In the genomic region with DNA sequence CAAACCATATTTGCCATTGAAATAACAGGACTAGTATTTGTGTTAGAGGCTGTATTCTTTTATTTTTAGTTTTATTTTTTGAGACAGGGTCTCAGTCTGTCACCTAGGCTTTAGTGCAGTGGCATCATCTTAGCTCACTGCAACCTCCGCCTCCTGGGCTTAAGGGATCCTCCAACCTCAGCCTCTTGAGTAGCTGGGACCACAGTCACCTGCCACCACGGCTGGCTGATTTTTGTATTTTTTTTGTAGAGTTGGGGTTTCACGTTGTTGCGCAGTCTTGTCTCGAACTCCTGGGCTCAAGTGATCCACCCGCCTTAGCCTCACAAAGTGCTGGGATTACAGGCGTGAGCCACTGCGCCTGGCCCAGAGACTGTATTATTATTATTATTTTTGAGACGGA, we compare ENCODE assay signal across 27 cellular contexts. TPM values are rescaled to one million over a fixed set of nuclear protein-coding genes. Genes with fewer than 3 reads are reported as not detected.
DNase-seq lines count a peak whose midpoint lies in the region; ATAC-seq and TF ChIP-seq lines count a peak whose summit lies in the region.
"Had no signal": no experiment of that assay in that cellular context is flagged by ENCODE, and none has a peak within 500 bp of the region (broad histone marks: within the 10 kb centered on the region; RNA-seq: fewer than 3 reads in every experiment).

No MANE protein-coding gene starts in this region.

- no peaks in the 10 kb centered on the region for H3K9me3 Mint-ChIP-seq in activated CD8-positive, alpha-beta T cell treated with anti-CD3 and anti-CD28 coated beads for 36 hours
- H3K9me3 Mint-ChIP-seq in activated CD8-positive, alpha-beta T cell treated with anti-CD3 and anti-CD28 coated beads, Interleukin-2, amount 10 ng/mL, durations not matched to agents 7 days and 5 days (ENCODE audit: insufficient read depth): no peaks in the 10 kb centered on the region
- H3K9me3 Mint-ChIP-seq in activated naive CD8-positive, alpha-beta T cell (ENCODE audit: low read depth): no peaks in the 10 kb centered on the region
- H3K9me3 Mint-ChIP-seq: activated CD4-positive, alpha-beta T cell treated with anti-CD3 and anti-CD28 coated beads, Interleukin-2, amount 10 ng/mL, durations not matched to agents 24 days and 14 days; neural crest cell had no signal

- 80 to 92% (median 87%) methylated on average over 9 of the region's 9 CpGs for WGBS in spleen, 5 donors

- no peak overlapping the region for H3K4me3 Mint-ChIP-seq in activated CD8-positive, alpha-beta T cell treated with anti-CD3 and anti-CD28 coated beads for 36 hours
- no peak overlapping the region for H3K4me3 Mint-ChIP-seq in activated CD8-positive, alpha-beta T cell treated with anti-CD3 and anti-CD28 coated beads, Interleukin-2, amount 10 ng/mL, durations not matched to agents 7 days and 5 days
- no peak overlapping the region for H3K4me3 Mint-ChIP-seq in activated naive CD8-positive, alpha-beta T cell
- H3K4me3 Mint-ChIP-seq: neural crest cell had no signal

- peaks cover 27% of the 10 kb centered on the region for H3K36me3 Mint-ChIP-seq in activated CD8-positive, alpha-beta T cell treated with anti-CD3 and anti-CD28 coated beads for 36 hours (ENCODE audit: low read depth)
- H3K36me3 Mint-ChIP-seq in activated CD8-positive, alpha-beta T cell treated with anti-CD3 and anti-CD28 coated beads, Interleukin-2, amount 10 ng/mL, durations not matched to agents 7 days and 5 days (ENCODE audit: low read depth): peaks cover 47% of the 10 kb centered on the region
- H3K36me3 Mint-ChIP-seq in activated naive CD8-positive, alpha-beta T cell: peaks cover 8% of the 10 kb centered on the region

- ATAC-seq in activated CD8-positive, alpha-beta T cell treated with anti-CD3 and anti-CD28 coated beads for 36 hours: no peak
- no peak for ATAC-seq in activated CD8-positive, alpha-beta T cell treated with anti-CD3 and anti-CD28 coated beads, Interleukin-2, amount 10 ng/mL, durations not matched to agents 7 days and 5 days
- ATAC-seq in GM18517 (IDR thresholded peaks at IDR 0.05; ENCODE audit: unreplicated experiment): peak; percentile 30
- ATAC-seq: left ventricle myocardium superior, Right ventricle myocardium inferior had no signal

- POLR2A ChIA-PET in activated CD8-positive, alpha-beta T cell treated with anti-CD3 and anti-CD28 coated beads for 36 hours (lab: Charles Lee): interaction anchor here (0.5 to 4.0 kb wide), 4 partner anchors 10 to 92 kb away, joined by 3 to 36 read pairs (median 4); no protein-coding TSS in a partner anchor
- POLR2A ChIA-PET in activated CD8-positive, alpha-beta T cell treated with anti-CD3 and anti-CD28 coated beads, Interleukin-2, amount 10 ng/mL, durations not matched to agents 7 days and 5 days (lab: Charles Lee): interaction anchor here (0.9 kb wide), 2 partner anchors 11 to 55 kb away, joined by 3 read pairs; no protein-coding TSS in a partner anchor

- no peak overlapping the region for H3K4me3 ChIP-seq in spleen
- H3K4me3 ChIP-seq: hepatocyte, prostate gland had no signal

- TF ChIP-seq CTCF in activated CD8-positive, alpha-beta T cell treated with anti-CD3 and anti-CD28 coated beads for 36 hours (IDR thresholded peaks at IDR 0.05): no peak
- no peak for TF ChIP-seq CTCF in spleen (IDR thresholded peaks at IDR 0.05 in 8 of 11, conservative IDR thresholded peaks at IDR 0.05 in 3 of 11)

- CTCF ChIA-PET in activated CD8-positive, alpha-beta T cell treated with anti-CD3 and anti-CD28 coated beads for 36 hours (lab: Charles Lee): interaction anchor here (1.0 to 4.1 kb wide), 5 partner anchors 14 to 93 kb away, joined by 3 to 24 read pairs (median 4); a partner anchor contains a TSS
- CTCF ChIA-PET in activated CD8-positive, alpha-beta T cell treated with anti-CD3 and anti-CD28 coated beads, Interleukin-2, amount 10 ng/mL, durations not matched to agents 7 days and 5 days (lab: Charles Lee): interaction anchor here (0.6 to 2.5 kb wide), 7 partner anchors 13 to 93 kb away, joined by 3 to 15 read pairs (median 7); a partner anchor contains a TSS

- no peak for DNase-seq in activated CD8-positive, alpha-beta T cell treated with anti-CD3 and anti-CD28 coated beads for 36 hours
- DNase-seq in activated CD8-positive, alpha-beta T cell treated with anti-CD3 and anti-CD28 coated beads, Interleukin-2, amount 10 ng/mL, durations not matched to agents 7 days and 5 days: no peak
- DNase-seq in spleen (no peak), Kasumi-1 (lab: John Stamatoyannopoulos, UW) (no peak), cortex of kidney (lab: John Stamatoyannopoulos, UW) (no peak), SW480 (ENCODE audit: low spot score) (no peak)
- DNase-seq: 8988T, activated gamma-delta T cell, aorta, caudate nucleus, EL, HCEC 1CT, left ventricle myocardium superior, midbrain, NCI-H1105, NCI-H2029, NCI-H226, NCI-H774, OCI-M1, SW 1271 had no signal

- no peaks in the 10 kb centered on the region for H3K27me3 ChIP-seq in spleen (replicated peaks in 1 of 7)
- H3K27me3 ChIP-seq: hepatocyte had no signal

- no peaks in the 10 kb centered on the region for H3K27me3 Mint-ChIP-seq in activated CD8-positive, alpha-beta T cell treated with anti-CD3 and anti-CD28 coated beads for 36 hours
- H3K27me3 Mint-ChIP-seq in activated CD8-positive, alpha-beta T cell treated with anti-CD3 and anti-CD28 coated beads, Interleukin-2, amount 10 ng/mL, durations not matched to agents 7 days and 5 days (ENCODE audit: low read depth): no peaks in the 10 kb centered on the region
- no peaks in the 10 kb centered on the region for H3K27me3 Mint-ChIP-seq in activated naive CD8-positive, alpha-beta T cell
- H3K27me3 Mint-ChIP-seq: activated CD4-positive, alpha-beta T cell treated with anti-CD3 and anti-CD28 coated beads, Interleukin-2, amount 10 ng/mL, durations not matched to agents 24 days and 14 days had no signal

- H3K9me3 ChIP-seq in spleen: no peaks in the 10 kb centered on the region
- H3K9me3 ChIP-seq: prostate gland had no signal

- intact Hi-C loops in activated CD8-positive, alpha-beta T cell treated with anti-CD3 and anti-CD28 coated beads for 36 hours (cut with micrococcal nuclease): no loop called here
- intact Hi-C loops in spleen (cut with DNase I; ENCODE audit: low total_unique reads): loop anchor here (10.0 kb wide), 1 partner anchor 47 kb away; no protein-coding TSS in a partner anchor

- peaks cover 48 to 99% (median 92%) of the 10 kb centered on the region in 6 donors for H3K4me1 ChIP-seq in spleen
- H3K4me1 ChIP-seq: prostate gland had no signal

- H3K27ac ChIP-seq in spleen: peak overlapping the region in 5 of 8 donors; percentile 28 to 76 (median 49)
- H3K27ac ChIP-seq: hepatocyte, prostate gland had no signal

- TF ChIP-seq POLR2A in spleen (IDR thresholded peaks at IDR 0.05): no peak

- H3K4me1 Mint-ChIP-seq in activated CD8-positive, alpha-beta T cell treated with anti-CD3 and anti-CD28 coated beads for 36 hours (ENCODE audit: low read depth): peaks cover 70% of the 10 kb centered on the region
- peaks cover 67% of the 10 kb centered on the region for H3K4me1 Mint-ChIP-seq in activated CD8-positive, alpha-beta T cell treated with anti-CD3 and anti-CD28 coated beads, Interleukin-2, amount 10 ng/mL, durations not matched to agents 7 days and 5 days (ENCODE audit: low read depth)
- H3K4me1 Mint-ChIP-seq in activated naive CD8-positive, alpha-beta T cell (ENCODE audit: low read depth): peaks cover 76% of the 10 kb centered on the region

- H3K27ac Mint-ChIP-seq in activated CD8-positive, alpha-beta T cell treated with anti-CD3 and anti-CD28 coated beads for 36 hours: peak overlapping the region; percentile 80
- no peak overlapping the region for H3K27ac Mint-ChIP-seq in activated CD8-positive, alpha-beta T cell treated with anti-CD3 and anti-CD28 coated beads, Interleukin-2, amount 10 ng/mL, durations not matched to agents 7 days and 5 days
- H3K27ac Mint-ChIP-seq in activated naive CD8-positive, alpha-beta T cell: peak overlapping the region; percentile 92

- H3K36me3 ChIP-seq in spleen: peaks cover 0 to 43% (median 0%) of the 10 kb centered on the region in 6 donors
- H3K36me3 ChIP-seq: prostate gland had no signal

RNA-seq across cellular contexts. Expression of a gene that starts 15.3 kb away (rescaled TPM):
- 10 to 100 TPM; 51.7 to 52.4 TPM for total RNA-seq in activated CD8-positive, alpha-beta T cell treated with anti-CD3 and anti-CD28 coated beads for 36 hours
- total RNA-seq in activated CD8-positive, alpha-beta T cell treated with anti-CD3 and anti-CD28 coated beads, Interleukin-2, amount 10 ng/mL, durations not matched to agents 7 days and 5 days: 10 to 100 TPM; 54.9 to 58.4 TPM
- total RNA-seq in spleen: 100 to 1,000 TPM in 1 of 7 donors, 10 to 100 TPM in 6; 73.5 to 105 (median 83.1) TPM
- 10 to 100 TPM; 20.9 to 23.1 (median 21.5) TPM for polyA plus RNA-seq in spleen
